ENCODE assay signal across 8 cellular contexts in the genomic region with DNA sequence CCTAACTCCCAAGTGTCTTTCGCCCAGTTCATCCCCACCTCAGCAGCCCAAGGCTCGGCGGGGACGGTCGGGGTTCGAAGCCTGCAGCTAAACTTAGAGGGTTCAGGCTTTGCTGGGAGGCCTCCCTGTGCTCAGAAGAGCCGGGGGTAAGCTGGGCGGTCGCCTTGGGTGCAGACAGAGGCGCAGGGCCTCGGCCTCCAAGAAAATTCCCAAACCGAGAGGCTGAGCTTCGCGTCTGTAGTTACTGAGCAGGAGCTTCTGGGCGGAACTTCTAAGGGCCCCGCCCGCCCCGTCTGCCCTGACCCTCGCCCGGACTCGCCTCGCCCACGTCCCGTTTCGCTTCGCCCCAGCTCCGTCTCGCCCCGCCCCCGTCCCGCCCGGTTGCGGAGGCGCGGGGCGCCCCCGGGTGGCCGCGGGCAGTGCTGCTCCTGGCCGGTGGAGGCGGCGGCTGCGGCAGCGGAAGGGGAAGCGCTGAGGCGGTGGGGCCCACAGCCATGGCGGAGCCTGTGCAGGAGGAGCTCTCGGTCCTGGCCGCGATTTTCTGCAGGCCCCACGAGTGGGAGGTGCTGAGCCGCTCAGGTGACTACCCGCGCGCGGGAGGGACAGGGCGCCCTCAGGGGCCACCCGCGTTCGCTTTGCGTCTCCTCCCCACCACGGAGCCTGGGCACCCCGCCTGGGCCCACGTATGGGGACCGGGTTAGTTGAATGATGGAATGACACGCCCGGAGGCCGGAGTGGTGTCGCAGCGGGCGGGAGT. TPM values are rescaled to one million over a fixed set of nuclear protein-coding genes. Genes with fewer than 3 reads are reported as not detected.
A peak's percentile ranks its signal among the peaks of the same experiment; 100 is the strongest.
DNase-seq lines count a peak whose midpoint lies in the region; ATAC-seq and TF ChIP-seq lines count a peak whose summit lies in the region.

A gene with protein sequence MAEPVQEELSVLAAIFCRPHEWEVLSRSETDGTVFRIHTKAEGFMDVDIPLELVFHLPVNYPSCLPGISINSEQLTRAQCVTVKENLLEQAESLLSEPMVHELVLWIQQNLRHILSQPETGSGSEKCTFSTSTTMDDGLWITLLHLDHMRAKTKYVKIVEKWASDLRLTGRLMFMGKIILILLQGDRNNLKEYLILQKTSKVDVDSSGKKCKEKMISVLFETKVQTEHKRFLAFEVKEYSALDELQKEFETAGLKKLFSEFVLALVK (plus strand): TSS at position 474 of the 757 bp plus-strand sequence. CDS start 21 bp downstream, at position 495.

- H3K4me3 ChIP-seq in coronary artery = peak within 1 kb of the TSS; percentile 97

- H3K27ac ChIP-seq in coronary artery = peak within 1 kb of the TSS; percentile 94 to 95

- peaks cover 28% of the 10 kb centered on the region for H3K27me3 Mint-ChIP-seq in activated CD4-positive, alpha-beta T cell treated with anti-CD3 and anti-CD28 coated beads, Interleukin-2, amount 10 ng/mL, durations not matched to agents 24 days and 14 days

- no peaks in the 10 kb centered on the region for H3K9me3 Mint-ChIP-seq in activated CD4-positive, alpha-beta T cell treated with anti-CD3 and anti-CD28 coated beads, Interleukin-2, amount 10 ng/mL, durations not matched to agents 24 days and 14 days

- peak; percentile 89 for TF ChIP-seq CTCF in coronary artery (IDR thresholded peaks at IDR 0.05)

- H3K4me1 Mint-ChIP-seq in activated CD4-positive, alpha-beta T cell treated with anti-CD3 and anti-CD28 coated beads, Interleukin-2, amount 10 ng/mL, durations not matched to agents 24 days and 14 days = peaks cover 26% of the 10 kb centered on the region

- H3K4me3 Mint-ChIP-seq in activated CD4-positive, alpha-beta T cell treated with anti-CD3 and anti-CD28 coated beads, Interleukin-2, amount 10 ng/mL, durations not matched to agents 24 days and 14 days = peak within 1 kb of the TSS; percentile 94

- peaks cover 16% of the 10 kb centered on the region for H3K36me3 Mint-ChIP-seq in activated CD4-positive, alpha-beta T cell treated with anti-CD3 and anti-CD28 coated beads, Interleukin-2, amount 10 ng/mL, durations not matched to agents 24 days and 14 days (ENCODE audit: low read depth)

- intact Hi-C loops in activated CD4-positive, alpha-beta T cell treated with anti-CD3 and anti-CD28 coated beads, Interleukin-2, amount 10 ng/mL, durations not matched to agents 24 days and 14 days (cut with micrococcal nuclease) = loop anchor here (1.0 to 10.0 kb wide), 4 partner anchors 117 to 819 kb away; a partner anchor contains a TSS

- DNase-seq in C1 segment of cervical spinal cord (lab: John Stamatoyannopoulos, UW) = peak; percentile 42 to 97 (median 89)
- DNase-seq in GM19238 (ENCODE audit: insufficient read length, low spot score) = peak; percentile 79
- peak; percentile 11 for DNase-seq in NCI-H524 treated with DMSO at 0.1 percent for 48 hours (lab: John Stamatoyannopoulos, UW)
- DNase-seq in activated CD4-positive, alpha-beta T cell treated with anti-CD3 and anti-CD28 coated beads, Interleukin-2, amount 10 ng/mL, durations not matched to agents 24 days and 14 days = peak; percentile 98
- peak; percentile 96 for DNase-seq in coronary artery (ENCODE audit: low spot score)
- DNase-seq in left lobe of liver (ENCODE audit: low spot score) = peak; percentile 95
- DNase-seq in stimulated activated CD4-positive, alpha-beta T cell treated with anti-CD3 and anti-CD28 coated beads, Interleukin-2, amount 100 ng/mL, for 4 hours (ENCODE audit: low read depth) = peak; percentile 93

- peak within 1 kb of the TSS; percentile 93 for H3K27ac Mint-ChIP-seq in activated CD4-positive, alpha-beta T cell treated with anti-CD3 and anti-CD28 coated beads, Interleukin-2, amount 10 ng/mL, durations not matched to agents 24 days and 14 days

- peak; percentile 99 for ATAC-seq in HG03439 (IDR thresholded peaks at IDR 0.05; ENCODE audit: unreplicated experiment)
- peak; percentile 91 for ATAC-seq in left lobe of liver

RNA-seq across cellular contexts. Expression of the gene that starts here (rescaled TPM):
- 11.6 and 12.0 TPM in 2 replicates for total RNA-seq in activated CD4-positive, alpha-beta T cell treated with anti-CD3 and anti-CD28 coated beads, Interleukin-2, amount 10 ng/mL, durations not matched to agents 24 days and 14 days
- total RNA-seq in left lobe of liver = 11.7 TPM

Comparison
In these comparisons a context has a peak if more than half of its experiments do, and no peak if none do; other contexts are left out.
1. Peak in every context shown above with its lines: DNase-seq, ATAC-seq, H3K4me3 ChIP-seq and H3K27ac ChIP-seq.
2. DNase-seq: peak in every context shown above with its lines; median percentile 98 in activated CD4-positive, alpha-beta T cell treated with anti-CD3 and anti-CD28 coated beads, Interleukin-2, amount 10 ng/mL, durations not matched to agents 24 days and 14 days; 96 in coronary artery; 95 in left lobe of liver; 93 in stimulated activated CD4-positive, alpha-beta T cell treated with anti-CD3 and anti-CD28 coated beads, Interleukin-2, amount 100 ng/mL, for 4 hours; 89 in C1 segment of cervical spinal cord; 79 in GM19238; 11 in NCI-H524 treated with DMSO at 0.1 percent for 48 hours.